ENCODE assay signal across 20 cellular contexts in the genomic region with DNA sequence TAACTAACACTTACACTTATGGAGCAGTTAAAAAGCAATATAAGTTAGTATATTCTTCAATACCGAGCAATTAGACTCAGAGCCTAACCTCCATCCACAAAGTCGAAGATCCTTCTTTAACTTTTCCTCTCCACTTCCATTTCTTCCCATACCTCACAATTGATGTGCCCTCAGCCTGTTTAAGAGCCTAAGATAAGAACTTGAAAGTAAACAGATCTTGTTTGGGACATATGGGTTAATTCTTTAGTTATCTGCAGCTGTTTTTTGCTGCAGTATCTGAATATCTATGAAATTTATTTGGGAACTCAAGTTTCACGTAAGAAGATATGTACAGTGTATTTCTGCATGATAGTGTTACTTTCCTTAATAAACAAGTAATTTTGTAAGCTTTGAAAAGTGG. TPM values are rescaled to one million over a fixed set of nuclear protein-coding genes. Genes with fewer than 3 reads are reported as not detected.
A peak's percentile ranks its signal among the peaks of the same experiment; 100 is the strongest.
DNase-seq lines count a peak whose midpoint lies in the region; ATAC-seq, FAIRE-seq and TF ChIP-seq lines count a peak whose summit lies in the region.
"Had no signal": no experiment of that assay in that cellular context is flagged by ENCODE, and none has a peak within 500 bp of the region (broad histone marks: within the 10 kb centered on the region; RNA-seq: fewer than 3 reads in every experiment).

No MANE protein-coding gene starts in this region.

- peak overlapping the region; percentile 20 to 98; a peak in 3 of 4 replicates for H3K27ac ChIP-seq in SK-N-SH (ENCODE audit: low read depth in 2 of 2, low read length in 1 of 2)
- peak overlapping the region; percentile 21 to 92 (median 78) for H3K27ac ChIP-seq in esophagus muscularis mucosa (replicated peaks in 1 of 4)
- peak overlapping the region in 3 of 4 donors; percentile 77 to 89 (median 88) for H3K27ac ChIP-seq in sigmoid colon
- H3K27ac ChIP-seq: KMS-11 had no signal

- no peak for TF ChIP-seq RAD21 in SK-N-SH (IDR thresholded peaks at IDR 0.05; ENCODE audit: low read length)

- H3K36me3 ChIP-seq in SK-N-SH (replicated peaks in 1 of 2; ENCODE audit: control insufficient read depth in 1 of 2, insufficient read depth in 2 of 2, low read length in 1 of 2) (peaks cover 14 to 32% of the 10 kb centered on the region in 2 experiments), esophagus muscularis mucosa (no peaks in the 10 kb centered on the region), sigmoid colon (peaks cover 0 to 10% (median 0%) of the 10 kb centered on the region in 4 donors)

- TF ChIP-seq CTCF in SK-N-SH (IDR thresholded peaks at IDR 0.05) = no peak
- TF ChIP-seq CTCF in esophagus muscularis mucosa (IDR thresholded peaks at IDR 0.05) = no peak
- TF ChIP-seq CTCF in sigmoid colon (IDR thresholded peaks at IDR 0.05) = no peak

- POLR2A ChIA-PET in SK-N-SH (lab: Yijun Ruan, JAX) = no interaction called here

- H3K4me2 ChIP-seq in SK-N-SH = no peak overlapping the region
- H3K4me2 ChIP-seq: KMS-11 had no signal

- DNase-seq in GM12892 (ENCODE audit: insufficient read length) = no peak
- no peak for DNase-seq in SK-N-SH
- no peak for DNase-seq in esophagus muscularis mucosa (ENCODE audit: extremely low spot score)
- DNase-seq in sigmoid colon = no peak
- DNase-seq in RPMI8226 = no peak
- no peak for DNase-seq in activated CD4-positive, alpha-beta T cell treated with anti-CD3 and anti-CD28 coated beads, Interleukin-2, amount 50 U/mL, for 48 hours
- no peak for DNase-seq in DMS79 (lab: John Stamatoyannopoulos, UW)
- DNase-seq: activated CD4-positive, alpha-beta T cell treated with anti-CD3 and anti-CD28 coated beads for 4 hours; activated naive CD4-positive, alpha-beta T cell treated with Interleukin-2 at 50 U/mL for 16 hours; activated T-cell treated with anti-CD3 and anti-CD28 coated beads, Interleukin-2, amount 50 U/mL, for 4 hours; C1 segment of cervical spinal cord; central memory CD4-positive, alpha-beta T cell; DND-41; kidney; NCI-H187 treated with DMSO at 0.1 percent for 48 hours; stimulated activated CD4-positive, alpha-beta T cell treated with anti-CD3 and anti-CD28 coated beads, Interleukin-4, amount 100 ng/mL, for 1 hour; stimulated activated naive B cell treated with anti-CD40 and anti-IgM and Interleukin-4, amounts not matched to agents 10 μg/mL and 1 μg/mL and 100 μg/mL, for 72 hours had no signal

- no peaks in the 10 kb centered on the region for H3K27me3 ChIP-seq in SK-N-SH (ENCODE audit: insufficient read depth)
- H3K27me3 ChIP-seq in esophagus muscularis mucosa = no peaks in the 10 kb centered on the region
- no peaks in the 10 kb centered on the region for H3K27me3 ChIP-seq in sigmoid colon

- H3F3A ChIP-seq in SK-N-SH (replicated peaks; ENCODE audit: insufficient read depth) = peaks cover 56% of the 10 kb centered on the region

- no peak for ATAC-seq in GM21576 (IDR thresholded peaks at IDR 0.05; ENCODE audit: unreplicated experiment)
- ATAC-seq: activated T-cell treated with anti-CD3 and anti-CD28 coated beads, Interleukin-2, amount 50 U/mL, for 4 hours; esophagus mucosa; stimulated activated naive B cell treated with anti-CD40 and anti-IgM and Interleukin-4, amounts not matched to agents 10 μg/mL and 1 μg/mL and 100 μg/mL, for 72 hours had no signal

- FAIRE-seq in GM12892 (lab: Jason Lieb, UNC) = peak; percentile 62

- peaks cover 11% of the 10 kb centered on the region; the same call in 1 of the 2 replicates for H3K79me2 ChIP-seq in SK-N-SH (ENCODE audit: insufficient read depth)

- intact Hi-C loops in esophagus muscularis mucosa (cut with DNase I) (no loop called here), sigmoid colon (cut with DNase I) (loop anchor here (5.0 to 10.0 kb wide), 3 partner anchors 54 to 281 kb away; a partner anchor contains a TSS)

- no peak overlapping the region for H2AFZ ChIP-seq in SK-N-SH (ENCODE audit: low read depth)

- 81% methylated on average over 3 of the region's 3 CpGs for WGBS in SK-N-SH (ENCODE audit: low lambda C conversion rate)
- 89% methylated on average over 3 of the region's 3 CpGs for WGBS in esophagus muscularis mucosa
- 94 to 95% methylated on average over 3 of the region's 3 CpGs for WGBS in sigmoid colon, 2 donors

- TF ChIP-seq POLR2A in GM12892 (IDR thresholded peaks at IDR 0.05; ENCODE audit: low read depth, low read length) (no peak), esophagus muscularis mucosa (IDR thresholded peaks at IDR 0.05; ENCODE audit: low read depth) (no peak), sigmoid colon (IDR thresholded peaks at IDR 0.05) (no peak)

- H3K9me2 ChIP-seq in SK-N-SH = no peaks in the 10 kb centered on the region

- H3K9ac ChIP-seq in SK-N-SH = no peak overlapping the region; the same call in 1 of the 2 replicates
- H3K9ac ChIP-seq: KMS-11 had no signal

- no peak overlapping the region for H3K4me3 ChIP-seq in SK-N-SH (ENCODE audit: low read depth in 2 of 2, low read length in 1 of 2)
- H3K4me3 ChIP-seq in esophagus muscularis mucosa = no peak overlapping the region
- no peak overlapping the region for H3K4me3 ChIP-seq in sigmoid colon

- CTCF ChIA-PET in SK-N-SH (lab: Yijun Ruan, JAX) = no interaction called here

- H3K9me3 ChIP-seq in SK-N-SH (no peaks in the 10 kb centered on the region), esophagus muscularis mucosa (no peaks in the 10 kb centered on the region), sigmoid colon (no peaks in the 10 kb centered on the region)

- H4K20me1 ChIP-seq in SK-N-SH (ENCODE audit: insufficient read depth) = peaks cover 5% of the 10 kb centered on the region; the same call in 1 of the 2 replicates

- peaks cover 4 to 49% of the 10 kb centered on the region in 2 experiments; a peak in 3 of 4 replicates for H3K4me1 ChIP-seq in SK-N-SH (ENCODE audit: control insufficient read depth in 1 of 2, insufficient read depth in 2 of 2, low read depth in 1 of 2, low read length in 1 of 2)
- peaks cover 41 to 85% (median 75%) of the 10 kb centered on the region in 4 donors for H3K4me1 ChIP-seq in esophagus muscularis mucosa
- H3K4me1 ChIP-seq in sigmoid colon = peaks cover 0 to 59% (median 52%) of the 10 kb centered on the region in 4 donors

- TF ChIP-seq EP300 in SK-N-SH (IDR thresholded peaks at IDR 0.05; ENCODE audit: borderline replicate concordance in 1 of 2, low read depth in 1 of 2, low read length in 1 of 2) = no peak
- TF ChIP-seq EP300 in esophagus muscularis mucosa (IDR thresholded peaks at IDR 0.05) = no peak
- TF ChIP-seq EP300 in sigmoid colon (IDR thresholded peaks at IDR 0.05) = no peak

TF ChIP-seq in SK-N-SH, 30 proteins besides CTCF, POLR2A, EP300 and RAD21:
- TF ChIP-seq, protein P1, sequence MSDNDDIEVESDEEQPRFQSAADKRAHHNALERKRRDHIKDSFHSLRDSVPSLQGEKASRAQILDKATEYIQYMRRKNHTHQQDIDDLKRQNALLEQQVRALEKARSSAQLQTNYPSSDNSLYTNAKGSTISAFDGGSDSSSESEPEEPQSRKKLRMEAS (IDR thresholded peaks at IDR 0.05; ENCODE audit: low read depth) = no peak
- peak; percentile 33; the same call in 1 of the 2 replicates for TF ChIP-seq TCF12 (IDR thresholded peaks at IDR 0.05)
- TF ChIP-seq RFX5 (IDR thresholded peaks at IDR 0.05; ENCODE audit: low read length) = no peak
TF ChIP-seq in SK-N-SH: peak in this region for 1.

RNA-seq across cellular contexts. Expression of a gene that starts 51.5 kb away (rescaled TPM):
- polyA plus RNA-seq in GM12892 (2012; ENCODE audit: missing spikeins) = 6.9 TPM
- 2.5 and 4.4 TPM in 2 replicates for polyA plus RNA-seq in SK-N-SH (2012; rRNA removed)
- polyA plus RNA-seq in SK-N-SH (2012; cell fraction: cytosol; rRNA removed) = 4.6 and 5.1 TPM in 2 replicates
- 2.2 and 5.2 TPM in 2 replicates for polyA plus RNA-seq in SK-N-SH (2012; cell fraction: nucleus; rRNA removed)
- total RNA-seq in esophagus muscularis mucosa = 10 to 100 TPM; 13.8 to 18.7 (median 16.1) TPM
- 10 to 100 TPM; 18.8 to 22.2 (median 20.4) TPM for total RNA-seq in sigmoid colon
- 1 to 10 TPM; 1.2 to 4.7 (median 1.2) TPM for polyA plus RNA-seq in sigmoid colon

RNA-seq across cellular contexts. Expression of a gene that starts 57.5 kb away (rescaled TPM):
- polyA plus RNA-seq in GM12892 (2012; ENCODE audit: missing spikeins) = 10.0 TPM
- 3.6 and 4.1 TPM in 2 replicates for polyA plus RNA-seq in SK-N-SH (2012; rRNA removed)
- 4.2 and 7.8 TPM in 2 replicates for polyA plus RNA-seq in SK-N-SH (2012; cell fraction: cytosol; rRNA removed)
- 3.2 and 7.6 TPM in 2 replicates for polyA plus RNA-seq in SK-N-SH (2012; cell fraction: nucleus; rRNA removed)
- total RNA-seq in esophagus muscularis mucosa = 100 to 1,000 TPM; 153 to 272 (median 240) TPM
- total RNA-seq in sigmoid colon = 100 to 1,000 TPM in 2 of 4 donors, 10 to 100 TPM in 2; 68.8 to 158 (median 95.3) TPM
- 1 to 10 TPM; 4.2 to 7.9 (median 6.0) TPM for polyA plus RNA-seq in sigmoid colon
